In the genomic region with DNA sequence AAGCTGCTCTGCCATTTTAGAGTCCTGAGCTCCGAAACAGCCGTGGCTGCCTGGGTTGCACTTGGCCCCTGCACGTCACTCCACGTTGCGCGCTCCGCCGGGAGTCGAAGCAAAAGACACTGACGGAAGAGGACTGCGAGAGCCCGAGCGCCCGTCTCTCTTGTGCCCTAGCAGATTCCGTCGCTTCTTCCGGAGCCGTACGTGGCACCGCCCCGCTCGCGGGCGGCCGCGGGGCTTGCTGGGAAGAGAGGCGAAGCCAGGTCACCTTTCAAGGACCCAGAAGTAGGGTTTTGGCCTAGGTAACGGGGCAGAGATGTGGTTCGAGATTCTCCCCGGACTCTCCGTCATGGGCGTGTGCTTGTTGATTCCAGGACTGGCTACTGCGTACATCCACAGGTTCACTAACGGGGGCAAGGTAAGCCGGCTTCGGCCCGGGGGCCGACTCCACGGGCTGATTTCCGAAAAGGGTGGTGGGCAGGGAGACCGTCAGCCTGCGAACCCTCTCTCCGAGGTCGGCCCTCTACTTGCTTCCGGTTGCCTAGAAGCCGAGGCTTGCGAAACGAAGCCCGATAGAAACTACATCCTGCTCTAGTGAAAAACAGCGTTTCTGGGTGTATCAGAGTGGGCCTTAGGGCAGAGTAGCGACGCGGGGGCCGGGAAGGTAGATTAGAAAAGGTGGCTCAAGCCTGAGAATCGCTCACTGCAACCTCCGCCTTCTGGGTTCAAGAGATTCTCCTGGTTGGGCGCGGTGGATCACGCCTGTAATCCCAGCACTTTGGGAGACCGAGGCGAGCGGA, we compare ENCODE assay signal across 8 cellular contexts. TPM values are rescaled to one million over a fixed set of nuclear protein-coding genes. Genes with fewer than 3 reads are reported as not detected.
DNase-seq lines count a peak whose midpoint lies in the region; ATAC-seq, FAIRE-seq and TF ChIP-seq lines count a peak whose summit lies in the region.

TSS of gene NDUFA1 (plus strand) at position 234 of the 797 bp plus-strand sequence. CDS start at position 314, 80 bp downstream.
TSS of gene RNF113A (minus strand) at position 135 of the 797 bp plus-strand sequence. CDS start at position 15, 120 bp downstream.

- 0 to 50% (median 17%) methylated on average over 1 to 62 of the region's 62 CpGs for WGBS in adrenal gland, 4 donors
- WGBS in heart left ventricle, 4 donors: 0 to 51% (median 23%) methylated on average over 52 to 62 of the region's 62 CpGs

- DNase-seq in GM12892 (ENCODE audit: insufficient read length): peak; percentile 68
- peak; percentile 86 for DNase-seq in NCI-H146 (lab: John Stamatoyannopoulos, UW)
- DNase-seq in T-helper 1 cell: peak; percentile 63 to 93 (median 78)
- DNase-seq in adrenal gland: peak; percentile 84 to 92 (median 87)
- DNase-seq in heart left ventricle: peak; percentile 82 to 90 (median 88)
- peak; percentile 95 for DNase-seq in posterior vena cava (ENCODE audit: low spot score)
- peak; percentile 93 for DNase-seq in upper lobe of right lung

- H3K9me3 ChIP-seq in adrenal gland (replicated peaks in 1 of 3) (no peaks in the 10 kb centered on the region), heart left ventricle (no peaks in the 10 kb centered on the region), upper lobe of right lung (no peaks in the 10 kb centered on the region)

- ATAC-seq in HG02798 (IDR thresholded peaks at IDR 0.05; ENCODE audit: poor library complexity, unreplicated experiment) (peak; percentile 96), heart left ventricle (peak; percentile 97 to 98 (median 98)), upper lobe of right lung (peak; percentile 99)

- no peaks in the 10 kb centered on the region for H3K4me1 ChIP-seq in adrenal gland (replicated peaks in 1 of 2)
- H3K4me1 ChIP-seq in heart left ventricle: peaks cover 0 to 26% (median 3%) of the 10 kb centered on the region in 12 donors
- no peaks in the 10 kb centered on the region for H3K4me1 ChIP-seq in upper lobe of right lung

- peak within 1 kb of the TSS; percentile 64 to 98 (median 94) for H3K27ac ChIP-seq in adrenal gland
- H3K27ac ChIP-seq in heart left ventricle: peak within 1 kb of the TSS; percentile 88 to 99 (median 92)
- peak within 1 kb of the TSS; percentile 94 for H3K27ac ChIP-seq in upper lobe of right lung

- H3K27me3 ChIP-seq in adrenal gland (no peaks in the 10 kb centered on the region), heart left ventricle (no peaks in the 10 kb centered on the region), upper lobe of right lung (no peaks in the 10 kb centered on the region)

- intact Hi-C loops in adrenal gland (cut with DNase I): no loop called here
- intact Hi-C loops in heart left ventricle (cut with DNase I): loop anchor here in 4 of 10 donors (1.0 to 10.0 kb wide), 3 partner anchors 18 to 79 kb away; partner anchors contain the start of genes NKAP (in 2 of the 4) and RPL39 (in 1 of the 4)
- intact Hi-C loops in posterior vena cava (cut with DNase I): loop anchor here in 1 of 2 donors (5.0 kb wide), 1 partner anchor 899 kb away; the partner anchor contains the start of gene LONRF3
- intact Hi-C loops in upper lobe of right lung (cut with DNase I): no loop called here

- H3K4me3 ChIP-seq in adrenal gland (peak within 1 kb of the TSS; percentile 33 to 73 (median 52)), heart left ventricle (peak within 1 kb of the TSS; percentile 41 to 97 (median 74)), upper lobe of right lung (peak within 1 kb of the TSS; percentile 57)

- H3K36me3 ChIP-seq in adrenal gland (replicated peaks in 1 of 2) (no peaks in the 10 kb centered on the region), heart left ventricle (peaks cover 0 to 29% (median 17%) of the 10 kb centered on the region in 9 donors), upper lobe of right lung (peaks cover 4% of the 10 kb centered on the region)

- TF ChIP-seq POLR2A in GM12892 (IDR thresholded peaks at IDR 0.05; ENCODE audit: low read depth, low read length) (peak; percentile 87), adrenal gland (IDR thresholded peaks at IDR 0.05) (peak; percentile 56 to 87), heart left ventricle (IDR thresholded peaks at IDR 0.05) (peak in 1 of 2 donors; percentile 41)

- TF ChIP-seq CTCF in adrenal gland (IDR thresholded peaks at IDR 0.05) (no peak), heart left ventricle (IDR thresholded peaks at IDR 0.05) (no peak), upper lobe of right lung (IDR thresholded peaks at IDR 0.05) (no peak)

- peak; percentile 92 for FAIRE-seq in GM12892 (lab: Jason Lieb, UNC)

RNA-seq across cellular contexts. Expression of gene NDUFA1, which starts in this region (rescaled TPM):
- polyA plus RNA-seq in GM12892 (2012; ENCODE audit: missing spikeins): 298 TPM
- total RNA-seq in adrenal gland (100 to 1,000 TPM in 3 of 8 donors, 10 to 100 TPM in 5; 46.7 to 116 (median 90.1) TPM), heart left ventricle (100 to 1,000 TPM; 288 to 622 (median 433) TPM), posterior vena cava (10 to 100 TPM; 65.9 to 74.7 TPM), upper lobe of right lung (70.4 TPM)
- polyA plus RNA-seq in adrenal gland (100 to 1,000 TPM; 127 to 572 (median 295) TPM), heart left ventricle (1,000 to 10,000 TPM in 1 of 2 donors, 100 to 1,000 TPM in 1; 310 to 1,598 TPM)

RNA-seq across cellular contexts. Expression of gene RNF113A, which starts in this region (rescaled TPM):
- polyA plus RNA-seq in GM12892 (2012; ENCODE audit: missing spikeins): 24.9 TPM
- 10 to 100 TPM; 11.5 to 18.0 (median 14.7) TPM for total RNA-seq in adrenal gland
- polyA plus RNA-seq in adrenal gland: 10 to 100 TPM; 16.1 to 21.5 (median 20.0) TPM
- total RNA-seq in heart left ventricle: 10 to 100 TPM in 4 of 9 donors, 1 to 10 TPM in 5; 8.0 to 12.8 (median 9.6) TPM
- 10 to 100 TPM; 10.6 to 12.9 TPM for polyA plus RNA-seq in heart left ventricle
- total RNA-seq in posterior vena cava: 10 to 100 TPM in 1 of 2 donors, 1 to 10 TPM in 1; 8.2 to 10.2 TPM
- total RNA-seq in upper lobe of right lung: 13.6 TPM

Comparison
In these comparisons a context has a peak if more than half of its experiments do, and no peak if none do; other contexts are left out.
1. Peak in every context shown above with its lines: DNase-seq, ATAC-seq, H3K4me3 ChIP-seq and H3K27ac ChIP-seq.